ENCODE assay signal across 28 cellular contexts in genomic region chr2:205644018-205644417, GRCh38. TPM values are rescaled to one million over a fixed set of nuclear protein-coding genes. Genes with fewer than 3 reads are reported as not detected.
DNase-seq lines count a peak whose midpoint lies in the region; FAIRE-seq and TF ChIP-seq lines count a peak whose summit lies in the region.
"Had no signal": no experiment of that assay in that cellular context is flagged by ENCODE, and none has a peak within 500 bp of the region (broad histone marks: within the 10 kb centered on the region; RNA-seq: fewer than 3 reads in every experiment).

No MANE protein-coding gene starts in this region.

- FAIRE-seq in astrocyte (lab: Jason Lieb, UNC) = peak; percentile 5

- H3K4me3 ChIP-seq in breast epithelium (no peak overlapping the region), astrocyte (ENCODE audit: insufficient read depth, low read depth, low read length) (no peak overlapping the region), ovary (no peak overlapping the region)
- H3K4me3 ChIP-seq: BLaER1, esophagus muscularis mucosa, gastrocnemius medialis, hepatocyte, left ventricle myocardium inferior, testis had no signal

- 92 to 96% (median 94%) methylated on average over 5 of the region's 5 CpGs for WGBS in ovary, 3 donors

- no peaks in the 10 kb centered on the region for H3K36me3 ChIP-seq in breast epithelium
- H3K36me3 ChIP-seq in astrocyte (ENCODE audit: insufficient read depth, low read length) = no peaks in the 10 kb centered on the region
- H3K36me3 ChIP-seq in ovary = no peaks in the 10 kb centered on the region
- H3K36me3 ChIP-seq: BLaER1, esophagus muscularis mucosa, gastrocnemius medialis, left ventricle myocardium inferior had no signal

- H3K27ac Mint-ChIP-seq in MCF 10A (ENCODE audit: low read depth, unreplicated experiment) = no peak overlapping the region
- H3K27ac Mint-ChIP-seq in astrocyte (ENCODE audit: unreplicated experiment) = no peak overlapping the region
- H3K27ac Mint-ChIP-seq: activated CD4-positive, alpha-beta T cell treated with anti-CD3 and anti-CD28 coated beads for 36 hours; activated naive CD8-positive, alpha-beta T cell had no signal

- no peak for TF ChIP-seq POLR2A in breast epithelium (IDR thresholded peaks at IDR 0.05)
- no peak for TF ChIP-seq POLR2A in ovary (IDR thresholded peaks at IDR 0.05)

- H3K9me3 Mint-ChIP-seq in MCF 10A (ENCODE audit: unreplicated experiment) = no peaks in the 10 kb centered on the region
- H3K9me3 Mint-ChIP-seq in astrocyte (ENCODE audit: unreplicated experiment) = peaks cover 1% of the 10 kb centered on the region

- CTCF ChIA-PET in MCF 10A (lab: Yijun Ruan, JAX) = interaction anchor here (0.9 to 1.8 kb wide), 3 partner anchors 32 to 147 kb away, joined by 4 to 9 read pairs (median 4); no protein-coding TSS in a partner anchor

- peak overlapping the region; percentile 26 for H2AFZ ChIP-seq in astrocyte (ENCODE audit: low read depth, low read length)
- H2AFZ ChIP-seq: hepatocyte had no signal

- BruUV-seq in MCF 10A (replicated peaks; lab: Mats Ljungman, UMichigan) = no TSS peak

- TF ChIP-seq CTCF in MCF 10A (IDR thresholded peaks at IDR 0.05; ENCODE audit: unreplicated experiment) (no peak), breast epithelium (IDR thresholded peaks at IDR 0.05) (no peak), astrocyte (IDR thresholded peaks at IDR 0.05; ENCODE audit: insufficient read depth, low read depth, low read length) (no peak), ovary (IDR thresholded peaks at IDR 0.05) (no peak)

- intact Hi-C loops in MCF 10A (cut with micrococcal nuclease) = no loop called here
- intact Hi-C loops in breast epithelium (cut with DNase I; ENCODE audit: low total_unique reads) = no loop called here
- intact Hi-C loops in ovary (cut with DNase I) = no loop called here

- no peak for TF ChIP-seq EP300 in ovary (IDR thresholded peaks at IDR 0.05)

- POLR2A ChIA-PET in MCF 10A (lab: Yijun Ruan, JAX) = no interaction called here

- no peak overlapping the region for H3K4me3 Mint-ChIP-seq in MCF 10A (ENCODE audit: unreplicated experiment)
- H3K4me3 Mint-ChIP-seq in astrocyte (ENCODE audit: unreplicated experiment) = no peak overlapping the region
- H3K4me3 Mint-ChIP-seq: activated CD4-positive, alpha-beta T cell treated with anti-CD3 and anti-CD28 coated beads for 36 hours; activated naive CD8-positive, alpha-beta T cell had no signal

- H4K20me1 ChIP-seq in astrocyte (ENCODE audit: insufficient read depth, low read length) = no peaks in the 10 kb centered on the region
- H4K20me1 ChIP-seq: BLaER1 had no signal

- H3K79me2 ChIP-seq in astrocyte (ENCODE audit: insufficient read depth, low read length) = no peaks in the 10 kb centered on the region
- H3K79me2 ChIP-seq: hepatocyte had no signal

- no peaks in the 10 kb centered on the region for H3K36me3 Mint-ChIP-seq in MCF 10A (ENCODE audit: insufficient read depth, unreplicated experiment)
- no peaks in the 10 kb centered on the region for H3K36me3 Mint-ChIP-seq in astrocyte (ENCODE audit: low read depth, unreplicated experiment)
- H3K36me3 Mint-ChIP-seq: activated naive CD8-positive, alpha-beta T cell had no signal

- H3K4me1 Mint-ChIP-seq in MCF 10A (ENCODE audit: insufficient read depth, unreplicated experiment) = peaks cover 9% of the 10 kb centered on the region
- H3K4me1 Mint-ChIP-seq in astrocyte (ENCODE audit: low read depth, unreplicated experiment) = peaks cover 7% of the 10 kb centered on the region
- H3K4me1 Mint-ChIP-seq: activated CD4-positive, alpha-beta T cell treated with anti-CD3 and anti-CD28 coated beads for 36 hours had no signal

- H3K4me2 ChIP-seq in astrocyte (ENCODE audit: low read length) = peak overlapping the region; percentile 38
- H3K4me2 ChIP-seq: BLaER1, hepatocyte had no signal

- H3K27me3 Mint-ChIP-seq in MCF 10A (ENCODE audit: insufficient read depth, unreplicated experiment) = no peaks in the 10 kb centered on the region
- no peaks in the 10 kb centered on the region for H3K27me3 Mint-ChIP-seq in astrocyte (ENCODE audit: low read depth, unreplicated experiment)

- H3K27me3 ChIP-seq in breast epithelium (no peaks in the 10 kb centered on the region), astrocyte (ENCODE audit: insufficient read depth, low read length) (no peaks in the 10 kb centered on the region), ovary (no peaks in the 10 kb centered on the region)
- H3K27me3 ChIP-seq: BLaER1, esophagus muscularis mucosa, gastrocnemius medialis, hepatocyte, testis had no signal

- H3K4me1 ChIP-seq in breast epithelium = no peaks in the 10 kb centered on the region
- peaks cover 4% of the 10 kb centered on the region for H3K4me1 ChIP-seq in astrocyte (ENCODE audit: insufficient read depth, low read length)
- H3K4me1 ChIP-seq in ovary (ENCODE audit: insufficient read depth) = no peaks in the 10 kb centered on the region
- H3K4me1 ChIP-seq: esophagus muscularis mucosa, gastrocnemius medialis, left ventricle myocardium inferior, testis had no signal

- H3K9ac ChIP-seq in astrocyte (ENCODE audit: low read length) = no peak overlapping the region
- H3K9ac ChIP-seq: BLaER1 had no signal

- no peak overlapping the region for H3K27ac ChIP-seq in breast epithelium
- H3K27ac ChIP-seq in astrocyte (ENCODE audit: low read depth, low read length) = no peak overlapping the region
- no peak overlapping the region for H3K27ac ChIP-seq in ovary
- H3K27ac ChIP-seq: BLaER1, esophagus muscularis mucosa, gastrocnemius medialis, hepatocyte, left ventricle myocardium inferior, testis had no signal

- H3K9me3 ChIP-seq in breast epithelium (peaks cover 0 to 7% of the 10 kb centered on the region in 2 donors), astrocyte (ENCODE audit: insufficient read depth, low read depth, low read length) (no peaks in the 10 kb centered on the region), ovary (no peaks in the 10 kb centered on the region)
- H3K9me3 ChIP-seq: gastrocnemius medialis, testis had no signal

- DNase-seq in MCF 10A (ENCODE audit: unreplicated experiment) = peak; percentile 47
- DNase-seq in breast epithelium (ENCODE audit: low spot score in 2 of 2) = no peak
- DNase-seq in astrocyte (ENCODE audit: low read depth) = peak; percentile 44
- DNase-seq in kidney tubule cell (ENCODE audit: low spot score) = peak; percentile 28
- no peak for DNase-seq in ovary
- DNase-seq in NCI-H2171 (lab: John Stamatoyannopoulos, UW) = no peak
- no peak for DNase-seq in RPMI8226
- no peak for DNase-seq in superior temporal gyrus (ENCODE audit: extremely low spot score)
- DNase-seq: activated CD4-positive, alpha-beta T cell treated with anti-CD3 and anti-CD28 coated beads for 36 hours; activated CD8-positive, alpha-beta memory T cell treated with anti-CD3 and anti-CD28 coated beads for 24 hours; activated effector memory CD4-positive, alpha-beta T cell treated with Interleukin-2 at 50 U/mL for 16 hours; aorta; central memory CD4-positive, alpha-beta T cell; DMS53; gastrocnemius medialis; left ventricle myocardium inferior; NCI-H1105; NCI-H2029; NCI-H226; NCI-H748 treated with DMSO at 0.1 percent for 48 hours; occipital lobe; stimulated activated naive CD4-positive, alpha-beta T cell treated with Interleukin-2 at 50 U/mL for 16 hours; T-helper 2 cell; testis had no signal

RNA-seq across cellular contexts. Expression of gene NRP2, which starts 38.3 kb away (rescaled TPM):
- total RNA-seq in MCF 10A (2022) = 6.7 and 10.3 TPM in 2 replicates
- 10 to 100 TPM; 18.4 to 32.0 (median 23.9) TPM for total RNA-seq in breast epithelium
- 68.5 and 76.7 TPM in 2 replicates for total RNA-seq in astrocyte
- 100 to 1,000 TPM in 5 of 7 donors, 10 to 100 TPM in 2; 47.9 to 143 (median 106) TPM for total RNA-seq in ovary
- 100 to 1,000 TPM in 1 of 2 donors, 10 to 100 TPM in 1; 72.7 to 111 TPM for polyA plus RNA-seq in ovary

Comparison
In these comparisons a context has a peak if more than half of its experiments do, and no peak if none do; other contexts are left out.
1. DNase-seq: peak in MCF 10A (single experiment), astrocyte (single experiment) and kidney tubule cell (single experiment); none in breast epithelium (0 of 2), ovary (0 of 5), NCI-H2171 (single experiment), RPMI8226 (single experiment) and superior temporal gyrus (single experiment).